Comparison of ENCODE assay signal across 1 cellular context in genomic region chr17:55451758-55452468, GRCh38.
A peak's percentile ranks its signal among the peaks of the same experiment; 100 is the strongest.
TF ChIP-seq lines count a peak whose summit lies in the region.

No MANE protein-coding gene starts in this region.

TF ChIP-seq in K562, 482 proteins besides CTCF, POLR2A, EP300 and RAD21 (continued from another document):
- no peak for TF ChIP-seq ZNF318 (IDR thresholded peaks at IDR 0.05; ENCODE audit: borderline replicate concordance in 1 of 2, low read depth in 1 of 2)
- no peak for TF ChIP-seq MCM5 (IDR thresholded peaks at IDR 0.05; ENCODE audit: low read depth)
- no peak for TF ChIP-seq HNRNPUL1 (IDR thresholded peaks at IDR 0.05; ENCODE audit: low read length)
- no peak for TF ChIP-seq TEAD4 (IDR thresholded peaks at IDR 0.05; ENCODE audit: low read length)
- no peak for TF ChIP-seq TEAD4 (CRISPR knock-in tag; IDR thresholded peaks at IDR 0.05; ENCODE audit: borderline replicate concordance)
- TF ChIP-seq TAF15 (IDR thresholded peaks at IDR 0.05; ENCODE audit: low read depth, low read length): no peak
- no peak for TF ChIP-seq KAT2B (IDR thresholded peaks at IDR 0.05; ENCODE audit: low read depth, low read length)
- no peak for TF ChIP-seq ZNF77 (CRISPR knock-in tag; IDR thresholded peaks at IDR 0.05)
- no peak for TF ChIP-seq ZZZ3 (IDR thresholded peaks at IDR 0.05)
- 0 out of 2 replicates have a peak, but pooled peaks have one; percentile 6 for TF ChIP-seq ZNF584 (CRISPR knock-in tag; IDR thresholded peaks at IDR 0.05; ENCODE audit: low read depth)
- no peak for TF ChIP-seq CBX1 (IDR thresholded peaks at IDR 0.05; ENCODE audit: low read depth)
- no peak for TF ChIP-seq TARDBP (IDR thresholded peaks at IDR 0.05)
- no peak for TF ChIP-seq KLF10 (CRISPR knock-in tag; IDR thresholded peaks at IDR 0.05)
- no peak for TF ChIP-seq ZNF740 (CRISPR knock-in tag; IDR thresholded peaks at IDR 0.05)
- 0 out of 4 replicates have a peak, but pooled peaks of 1 of the 2 experiments have one; percentile 38 for TF ChIP-seq ZNF740 (tag; IDR thresholded peaks at IDR 0.05)
- 0 out of 2 replicates have a peak, but pooled peaks have one; percentile 21 for TF ChIP-seq ELK3 (CRISPR knock-in tag; IDR thresholded peaks at IDR 0.05)
- TF ChIP-seq ZKSCAN8 (CRISPR knock-in tag; IDR thresholded peaks at IDR 0.05): 0 out of 2 replicates have a peak, but pooled peaks have one; percentile 17
- TF ChIP-seq HIVEP1 (CRISPR knock-in tag; IDR thresholded peaks at IDR 0.05): no peak
- TF ChIP-seq ZNF134 (CRISPR knock-in tag; conservative IDR thresholded peaks at IDR 0.05): 0 out of 2 replicates have a peak, but pooled peaks have one; percentile 16
- no peak for TF ChIP-seq RNF219 (CRISPR knock-in tag; IDR thresholded peaks at IDR 0.05)
- TF ChIP-seq EZH2 (IDR thresholded peaks at IDR 0.05; ENCODE audit: borderline replicate concordance, low read depth, low read length): no peak
- no peak for TF ChIP-seq RBM14 (IDR thresholded peaks at IDR 0.05; ENCODE audit: borderline replicate concordance, insufficient read depth, low read depth, low read length)
- TF ChIP-seq SMARCA4 (IDR thresholded peaks at IDR 0.05): no peak
- no peak for TF ChIP-seq FOXM1 (IDR thresholded peaks at IDR 0.05; ENCODE audit: low read depth)
- TF ChIP-seq FOXM1 (CRISPR knock-in tag; IDR thresholded peaks at IDR 0.05; ENCODE audit: low read depth): no peak
- no peak for TF ChIP-seq PRPF4 (IDR thresholded peaks at IDR 0.05; ENCODE audit: insufficient read depth, low read depth, low read length, poor library complexity, severe bottlenecking)
- no peak for TF ChIP-seq ZNF232 (CRISPR knock-in tag; IDR thresholded peaks at IDR 0.05)
- no peak for TF ChIP-seq SAFB (IDR thresholded peaks at IDR 0.05; ENCODE audit: borderline replicate concordance, low read depth, low read length)
- no peak for TF ChIP-seq MAZ (CRISPR knock-in tag; conservative IDR thresholded peaks at IDR 0.05 in 1 of 2, IDR thresholded peaks at IDR 0.05 in 1 of 2)
- no peak for TF ChIP-seq ETV5 (CRISPR knock-in tag; IDR thresholded peaks at IDR 0.05; ENCODE audit: low read depth)
- TF ChIP-seq HMGN3 (IDR thresholded peaks at IDR 0.05; ENCODE audit: borderline replicate concordance, extremely low read depth, insufficient read length, low read depth, low read length): no peak
